ENCODE assay signal across 8 cellular contexts in the genomic region with DNA sequence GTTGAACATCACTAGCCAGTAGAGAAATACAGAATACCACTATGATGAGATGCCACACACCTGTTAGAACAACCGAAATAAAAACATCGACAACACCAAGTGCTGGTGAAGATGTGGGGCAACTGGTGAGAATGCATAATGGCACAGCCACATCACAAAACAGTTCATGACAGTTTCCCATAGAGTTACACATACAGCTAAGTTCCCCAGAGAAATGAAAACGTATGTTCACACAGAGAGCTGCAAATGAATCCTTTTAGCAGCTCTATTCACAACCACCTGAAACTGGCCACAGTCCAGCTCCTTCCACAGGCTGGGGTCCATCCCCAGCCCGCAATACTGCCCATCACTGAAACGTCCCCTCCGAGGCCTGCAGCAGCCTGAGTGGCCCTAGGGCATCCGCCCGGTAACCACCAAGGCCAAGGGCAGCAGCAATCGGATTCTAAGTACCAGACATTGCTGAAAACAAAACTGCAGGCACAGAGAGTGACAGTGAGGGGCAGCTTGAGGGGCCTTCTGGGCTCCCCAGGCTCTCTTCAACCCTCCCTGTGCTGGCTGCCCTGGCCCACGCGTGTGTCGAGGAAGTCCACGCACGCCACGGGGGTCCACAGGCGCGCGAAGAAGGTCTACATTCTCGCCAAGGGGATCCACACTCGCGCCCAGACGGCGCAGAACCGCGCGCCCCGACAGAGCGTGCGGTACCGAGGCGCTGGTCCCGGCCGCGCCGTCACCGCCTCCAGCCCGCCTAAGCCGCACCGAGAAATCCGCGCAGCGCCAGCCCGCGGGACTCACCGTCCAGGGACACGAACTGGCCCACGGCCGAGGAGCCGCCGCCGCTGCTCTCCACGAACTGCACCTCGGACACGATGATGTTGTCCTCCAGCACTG. TPM values are rescaled to one million over a fixed set of nuclear protein-coding genes. Genes with fewer than 3 reads are reported as not detected.
DNase-seq lines count a peak whose midpoint lies in the region; ATAC-seq, FAIRE-seq and TF ChIP-seq lines count a peak whose summit lies in the region.

No MANE protein-coding gene starts in this region.

- peak overlapping the region; percentile 81 for H3K4me3 ChIP-seq in OCI-LY3 (ENCODE audit: low read length)
- peak overlapping the region; percentile 87 for H3K4me3 ChIP-seq in bronchial epithelial cell (ENCODE audit: low read depth, low read length)
- H3K4me3 ChIP-seq in lower lobe of right lung, result peak overlapping the region; percentile 93
- peak overlapping the region; percentile 78 to 82 for H3K4me3 ChIP-seq in testis

- H2AFZ ChIP-seq in OCI-LY3 (ENCODE audit: low read depth, low read length), result peak overlapping the region; percentile 9; the same call in 1 of the 2 replicates

- H3K27ac ChIP-seq in OCI-LY3 (ENCODE audit: low read length), result peak overlapping the region; percentile 79
- H3K27ac ChIP-seq in lower lobe of right lung, result peak overlapping the region; percentile 95
- peak overlapping the region; percentile 81 to 91 for H3K27ac ChIP-seq in testis

- no peak for TF ChIP-seq POLR2A in testis (IDR thresholded peaks at IDR 0.05)

- H3K27me3 ChIP-seq in OCI-LY3 (ENCODE audit: low read depth, low read length) (no peaks in the 10 kb centered on the region), bronchial epithelial cell (ENCODE audit: control insufficient read depth, insufficient read depth, low read length) (no peaks in the 10 kb centered on the region), lower lobe of right lung (ENCODE audit: low read depth) (no peaks in the 10 kb centered on the region), testis (no peaks in the 10 kb centered on the region)

- 5 to 6% methylated on average over 28 to 52 of the region's 54 CpGs for WGBS in testis, 2 donors

- DNase-seq in activated CD4-positive, CD25-positive, alpha-beta regulatory T cell treated with anti-CD3 and anti-CD28 coated beads, Interleukin-2, amount 50 U/mL, for 72 hours, result peak; percentile 36
- DNase-seq in activated CD4-positive, CD25-positive, alpha-beta regulatory T cell (lab: John Stamatoyannopoulos, UW), result no peak
- no peak for DNase-seq in bronchial epithelial cell (ENCODE audit: low read depth)
- peak; percentile 72 for DNase-seq in lower lobe of right lung
- DNase-seq in testis, result peak; percentile 47
- DNase-seq in NCI-H1436 treated with DMSO at 0.1 percent for 48 hours (lab: John Stamatoyannopoulos, UW), result no peak

- no peaks in the 10 kb centered on the region for H3K36me3 ChIP-seq in OCI-LY3 (replicated peaks; ENCODE audit: low read depth, low read length)
- H3K36me3 ChIP-seq in bronchial epithelial cell (ENCODE audit: control insufficient read depth, insufficient read depth, low read length), result no peaks in the 10 kb centered on the region
- no peaks in the 10 kb centered on the region for H3K36me3 ChIP-seq in lower lobe of right lung
- no peaks in the 10 kb centered on the region for H3K36me3 ChIP-seq in testis (ENCODE audit: low read depth, missing control alignments)

- peak overlapping the region; percentile 63 for H3K9ac ChIP-seq in OCI-LY3 (ENCODE audit: low read length)

- peak; percentile 4 for ATAC-seq in HG02840 (IDR thresholded peaks at IDR 0.05; ENCODE audit: low FRiP score, unreplicated experiment)
- peak; percentile 0 to 1 for ATAC-seq in lower lobe of right lung

- peak; percentile 72 for FAIRE-seq in bronchial epithelial cell (lab: Jason Lieb, UNC)

- peaks cover 1% of the 10 kb centered on the region; the same call in 1 of the 2 replicates for H4K20me1 ChIP-seq in OCI-LY3 (ENCODE audit: insufficient read depth, low read length)

- peaks cover 53% of the 10 kb centered on the region for H3K79me2 ChIP-seq in OCI-LY3 (ENCODE audit: low read length)

- H3K9me3 ChIP-seq in OCI-LY3 (ENCODE audit: insufficient read depth, low read length), result no peaks in the 10 kb centered on the region
- no peaks in the 10 kb centered on the region for H3K9me3 ChIP-seq in lower lobe of right lung
- H3K9me3 ChIP-seq in testis, result no peaks in the 10 kb centered on the region

- peaks cover 8% of the 10 kb centered on the region for H3K4me1 ChIP-seq in OCI-LY3 (ENCODE audit: low read length)
- peaks cover 17% of the 10 kb centered on the region for H3K4me1 ChIP-seq in lower lobe of right lung
- H3K4me1 ChIP-seq in testis, result no peaks in the 10 kb centered on the region

- TF ChIP-seq CTCF in OCI-LY3 (IDR thresholded peaks at IDR 0.05; ENCODE audit: low read depth, low read length) (no peak), bronchial epithelial cell (IDR thresholded peaks at IDR 0.05; ENCODE audit: insufficient read depth, low read length, severe bottlenecking) (no peak), lower lobe of right lung (IDR thresholded peaks at IDR 0.05) (no peak), testis (IDR thresholded peaks at IDR 0.05) (no peak)

- H3K4me2 ChIP-seq in OCI-LY3 (ENCODE audit: low read length), result peak overlapping the region; percentile 90

- intact Hi-C loops in lower lobe of right lung (cut with DNase I) (no loop called here), testis (cut with DNase I; ENCODE audit: low total_unique reads) (no loop called here)

RNA-seq across cellular contexts. Expression of a gene that starts 0.9 kb away (rescaled TPM):
- 22.3 and 24.0 TPM in 2 replicates for total RNA-seq in bronchial epithelial cell
- 35.7 TPM for total RNA-seq in lower lobe of right lung
- total RNA-seq in testis, result 100 to 1,000 TPM in 1 of 2 donors, 10 to 100 TPM in 1; 95.3 to 112 TPM
- polyA plus RNA-seq in testis (ENCODE audit: insufficient read depth, low read depth, low replicate concordance), result 30.3 TPM

RNA-seq across cellular contexts. Expression of a gene that starts 14.7 kb away (rescaled TPM):
- total RNA-seq in bronchial epithelial cell (42.4 and 43.1 TPM in 2 replicates), lower lobe of right lung (79.7 TPM), testis (100 to 1,000 TPM; 167 to 174 TPM)
- polyA plus RNA-seq in testis (ENCODE audit: insufficient read depth, low read depth, low replicate concordance), result 99.2 TPM

RNA-seq across cellular contexts. Expression of a gene that starts 51.6 kb away (rescaled TPM):
- total RNA-seq in bronchial epithelial cell (63.4 and 75.8 TPM in 2 replicates), lower lobe of right lung (53.0 TPM), testis (10 to 100 TPM; 84.1 to 97.6 TPM)
- polyA plus RNA-seq in testis (ENCODE audit: insufficient read depth, low read depth, low replicate concordance), result 120 TPM

Comparison
In these comparisons a context has a peak if more than half of its experiments do, and no peak if none do; other contexts are left out.
1. DNase-seq: peak in activated CD4-positive, CD25-positive, alpha-beta regulatory T cell treated with anti-CD3 and anti-CD28 coated beads, Interleukin-2, amount 50 U/mL, for 72 hours (single experiment), lower lobe of right lung (single experiment) and testis (single experiment); none in activated CD4-positive, CD25-positive, alpha-beta regulatory T cell (0 of 4), bronchial epithelial cell (single experiment) and NCI-H1436 treated with DMSO at 0.1 percent for 48 hours (single experiment).
2. Peak in every context shown above with its lines, with median percentiles within 50 percentile points of each other: H3K27ac ChIP-seq and H3K4me3 ChIP-seq.